ENCODE assay signal across 1 cellular context in the genomic region with DNA sequence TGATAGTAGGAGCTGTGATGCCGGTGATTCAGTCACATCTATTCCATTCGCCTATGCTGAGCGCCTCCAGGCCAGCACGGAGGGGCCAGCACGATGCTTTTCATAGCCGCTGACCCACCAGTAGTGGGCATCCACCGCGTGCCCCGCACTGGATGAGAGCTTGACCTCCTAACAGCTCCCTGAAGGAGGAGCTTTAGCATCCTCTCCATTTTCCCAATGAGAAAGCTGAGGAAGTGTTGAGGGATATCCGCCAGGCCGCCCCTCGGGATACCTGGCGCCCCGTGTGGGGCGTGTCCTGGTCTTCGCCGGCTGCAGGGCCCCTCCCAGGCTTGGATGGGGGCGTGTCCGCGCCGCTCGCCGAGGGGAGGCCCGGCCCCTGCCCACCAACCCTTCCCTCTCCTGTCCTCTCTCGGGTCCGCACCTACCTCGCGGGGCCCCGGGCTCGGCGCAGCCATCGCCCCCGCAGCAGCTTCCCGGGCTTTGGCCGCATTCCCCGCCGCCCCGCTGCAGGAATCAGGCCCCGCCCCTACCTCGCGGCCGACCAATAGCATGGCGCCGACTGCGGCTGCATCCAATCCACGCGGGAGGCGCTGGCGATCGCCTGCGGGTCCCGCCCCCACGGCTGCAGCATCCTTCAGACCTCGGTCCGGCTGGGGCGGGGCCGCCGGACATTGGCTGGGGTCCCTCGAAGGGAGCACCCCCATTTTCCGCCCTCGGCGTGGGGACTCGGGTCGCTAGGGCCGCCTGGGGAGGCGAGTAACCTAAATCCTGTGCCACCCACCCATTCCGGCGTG.
A peak's percentile ranks its signal among the peaks of the same experiment; 100 is the strongest.
TF ChIP-seq lines count a peak whose summit lies in the region.

A gene with protein sequence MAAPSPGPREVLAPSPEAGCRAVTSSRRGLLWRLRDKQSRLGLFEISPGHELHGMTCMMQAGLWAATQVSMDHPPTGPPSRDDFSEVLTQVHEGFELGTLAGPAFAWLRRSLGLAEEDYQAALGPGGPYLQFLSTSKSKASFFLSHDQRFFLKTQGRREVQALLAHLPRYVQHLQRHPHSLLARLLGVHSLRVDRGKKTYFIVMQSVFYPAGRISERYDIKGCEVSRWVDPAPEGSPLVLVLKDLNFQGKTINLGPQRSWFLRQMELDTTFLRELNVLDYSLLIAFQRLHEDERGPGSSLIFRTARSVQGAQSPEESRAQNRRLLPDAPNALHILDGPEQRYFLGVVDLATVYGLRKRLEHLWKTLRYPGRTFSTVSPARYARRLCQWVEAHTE (minus strand): TSS at position 480 of the 794 bp plus-strand sequence. CDS start 25 bp downstream, at position 455.

TF ChIP-seq in K562, 482 proteins besides CTCF, POLR2A, EP300 and RAD21 (continued from another document and continues in another):
- TF ChIP-seq, protein P1, sequence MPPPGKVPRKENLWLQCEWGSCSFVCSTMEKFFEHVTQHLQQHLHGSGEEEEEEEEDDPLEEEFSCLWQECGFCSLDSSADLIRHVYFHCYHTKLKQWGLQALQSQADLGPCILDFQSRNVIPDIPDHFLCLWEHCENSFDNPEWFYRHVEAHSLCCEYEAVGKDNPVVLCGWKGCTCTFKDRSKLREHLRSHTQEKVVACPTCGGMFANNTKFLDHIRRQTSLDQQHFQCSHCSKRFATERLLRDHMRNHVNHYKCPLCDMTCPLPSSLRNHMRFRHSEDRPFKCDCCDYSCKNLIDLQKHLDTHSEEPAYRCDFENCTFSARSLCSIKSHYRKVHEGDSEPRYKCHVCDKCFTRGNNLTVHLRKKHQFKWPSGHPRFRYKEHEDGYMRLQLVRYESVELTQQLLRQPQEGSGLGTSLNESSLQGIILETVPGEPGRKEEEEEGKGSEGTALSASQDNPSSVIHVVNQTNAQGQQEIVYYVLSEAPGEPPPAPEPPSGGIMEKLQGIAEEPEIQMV (tag; conservative IDR thresholded peaks at IDR 0.05; ENCODE audit: low read depth) = peak; percentile 94
- TF ChIP-seq ETS2 (tag; IDR thresholded peaks at IDR 0.05; ENCODE audit: borderline replicate concordance, poor library complexity, severe bottlenecking) = no peak
- no peak for TF ChIP-seq RHOXF2B (CRISPR knock-in tag; conservative IDR thresholded peaks at IDR 0.05)
- TF ChIP-seq ZNF124 (CRISPR knock-in tag; IDR thresholded peaks at IDR 0.05) = no peak
- no peak; the same call in 1 of the 2 replicates for TF ChIP-seq MTA3 (IDR thresholded peaks at IDR 0.05; ENCODE audit: borderline replicate concordance)
- TF ChIP-seq, protein P2, sequence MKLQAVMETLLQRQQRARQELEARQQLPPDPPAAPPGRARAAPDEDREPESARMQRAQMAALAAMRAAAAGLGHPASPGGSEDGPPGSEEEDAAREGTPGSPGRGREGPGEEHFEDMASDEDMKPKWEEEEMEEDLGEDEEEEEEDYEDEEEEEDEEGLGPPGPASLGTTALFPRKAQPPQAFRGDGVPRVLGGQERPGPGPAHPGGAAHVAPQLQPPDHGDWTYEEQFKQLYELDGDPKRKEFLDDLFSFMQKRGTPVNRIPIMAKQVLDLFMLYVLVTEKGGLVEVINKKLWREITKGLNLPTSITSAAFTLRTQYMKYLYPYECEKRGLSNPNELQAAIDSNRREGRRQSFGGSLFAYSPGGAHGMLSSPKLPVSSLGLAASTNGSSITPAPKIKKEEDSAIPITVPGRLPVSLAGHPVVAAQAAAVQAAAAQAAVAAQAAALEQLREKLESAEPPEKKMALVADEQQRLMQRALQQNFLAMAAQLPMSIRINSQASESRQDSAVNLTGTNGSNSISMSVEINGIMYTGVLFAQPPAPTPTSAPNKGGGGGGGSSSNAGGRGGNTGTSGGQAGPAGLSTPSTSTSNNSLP (IDR thresholded peaks at IDR 0.05; ENCODE audit: borderline replicate concordance, low read depth, low read length) = no peak
- TF ChIP-seq, protein P3, sequence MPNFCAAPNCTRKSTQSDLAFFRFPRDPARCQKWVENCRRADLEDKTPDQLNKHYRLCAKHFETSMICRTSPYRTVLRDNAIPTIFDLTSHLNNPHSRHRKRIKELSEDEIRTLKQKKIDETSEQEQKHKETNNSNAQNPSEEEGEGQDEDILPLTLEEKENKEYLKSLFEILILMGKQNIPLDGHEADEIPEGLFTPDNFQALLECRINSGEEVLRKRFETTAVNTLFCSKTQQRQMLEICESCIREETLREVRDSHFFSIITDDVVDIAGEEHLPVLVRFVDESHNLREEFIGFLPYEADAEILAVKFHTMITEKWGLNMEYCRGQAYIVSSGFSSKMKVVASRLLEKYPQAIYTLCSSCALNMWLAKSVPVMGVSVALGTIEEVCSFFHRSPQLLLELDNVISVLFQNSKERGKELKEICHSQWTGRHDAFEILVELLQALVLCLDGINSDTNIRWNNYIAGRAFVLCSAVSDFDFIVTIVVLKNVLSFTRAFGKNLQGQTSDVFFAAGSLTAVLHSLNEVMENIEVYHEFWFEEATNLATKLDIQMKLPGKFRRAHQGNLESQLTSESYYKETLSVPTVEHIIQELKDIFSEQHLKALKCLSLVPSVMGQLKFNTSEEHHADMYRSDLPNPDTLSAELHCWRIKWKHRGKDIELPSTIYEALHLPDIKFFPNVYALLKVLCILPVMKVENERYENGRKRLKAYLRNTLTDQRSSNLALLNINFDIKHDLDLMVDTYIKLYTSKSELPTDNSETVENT (CRISPR knock-in tag; IDR thresholded peaks at IDR 0.05) = peak; percentile 50; the same call in 1 of the 2 replicates
- TF ChIP-seq, protein P4, sequence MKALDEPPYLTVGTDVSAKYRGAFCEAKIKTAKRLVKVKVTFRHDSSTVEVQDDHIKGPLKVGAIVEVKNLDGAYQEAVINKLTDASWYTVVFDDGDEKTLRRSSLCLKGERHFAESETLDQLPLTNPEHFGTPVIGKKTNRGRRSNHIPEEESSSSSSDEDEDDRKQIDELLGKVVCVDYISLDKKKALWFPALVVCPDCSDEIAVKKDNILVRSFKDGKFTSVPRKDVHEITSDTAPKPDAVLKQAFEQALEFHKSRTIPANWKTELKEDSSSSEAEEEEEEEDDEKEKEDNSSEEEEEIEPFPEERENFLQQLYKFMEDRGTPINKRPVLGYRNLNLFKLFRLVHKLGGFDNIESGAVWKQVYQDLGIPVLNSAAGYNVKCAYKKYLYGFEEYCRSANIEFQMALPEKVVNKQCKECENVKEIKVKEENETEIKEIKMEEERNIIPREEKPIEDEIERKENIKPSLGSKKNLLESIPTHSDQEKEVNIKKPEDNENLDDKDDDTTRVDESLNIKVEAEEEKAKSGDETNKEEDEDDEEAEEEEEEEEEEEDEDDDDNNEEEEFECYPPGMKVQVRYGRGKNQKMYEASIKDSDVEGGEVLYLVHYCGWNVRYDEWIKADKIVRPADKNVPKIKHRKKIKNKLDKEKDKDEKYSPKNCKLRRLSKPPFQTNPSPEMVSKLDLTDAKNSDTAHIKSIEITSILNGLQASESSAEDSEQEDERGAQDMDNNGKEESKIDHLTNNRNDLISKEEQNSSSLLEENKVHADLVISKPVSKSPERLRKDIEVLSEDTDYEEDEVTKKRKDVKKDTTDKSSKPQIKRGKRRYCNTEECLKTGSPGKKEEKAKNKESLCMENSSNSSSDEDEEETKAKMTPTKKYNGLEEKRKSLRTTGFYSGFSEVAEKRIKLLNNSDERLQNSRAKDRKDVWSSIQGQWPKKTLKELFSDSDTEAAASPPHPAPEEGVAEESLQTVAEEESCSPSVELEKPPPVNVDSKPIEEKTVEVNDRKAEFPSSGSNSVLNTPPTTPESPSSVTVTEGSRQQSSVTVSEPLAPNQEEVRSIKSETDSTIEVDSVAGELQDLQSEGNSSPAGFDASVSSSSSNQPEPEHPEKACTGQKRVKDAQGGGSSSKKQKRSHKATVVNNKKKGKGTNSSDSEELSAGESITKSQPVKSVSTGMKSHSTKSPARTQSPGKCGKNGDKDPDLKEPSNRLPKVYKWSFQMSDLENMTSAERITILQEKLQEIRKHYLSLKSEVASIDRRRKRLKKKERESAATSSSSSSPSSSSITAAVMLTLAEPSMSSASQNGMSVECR (CRISPR knock-in tag; IDR thresholded peaks at IDR 0.05) = no peak
- TF ChIP-seq SREBF2 (CRISPR knock-in tag; IDR thresholded peaks at IDR 0.05) = no peak
- no peak for TF ChIP-seq MCM2 (IDR thresholded peaks at IDR 0.05; ENCODE audit: low read depth)
- no peak for TF ChIP-seq ZNF561 (CRISPR knock-in tag; conservative IDR thresholded peaks at IDR 0.05)
- no peak for TF ChIP-seq ESRRA (IDR thresholded peaks at IDR 0.05; ENCODE audit: borderline replicate concordance, low read depth)
- TF ChIP-seq, protein P5, sequence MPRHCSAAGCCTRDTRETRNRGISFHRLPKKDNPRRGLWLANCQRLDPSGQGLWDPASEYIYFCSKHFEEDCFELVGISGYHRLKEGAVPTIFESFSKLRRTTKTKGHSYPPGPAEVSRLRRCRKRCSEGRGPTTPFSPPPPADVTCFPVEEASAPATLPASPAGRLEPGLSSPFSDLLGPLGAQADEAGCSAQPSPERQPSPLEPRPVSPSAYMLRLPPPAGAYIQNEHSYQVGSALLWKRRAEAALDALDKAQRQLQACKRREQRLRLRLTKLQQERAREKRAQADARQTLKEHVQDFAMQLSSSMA (CRISPR knock-in tag; IDR thresholded peaks at IDR 0.05) = no peak
- TF ChIP-seq U2AF2 (optimal IDR thresholded peaks at IDR 0.05; ENCODE audit: low read depth, low read length) = no peak
- TF ChIP-seq BACH1 (tag; IDR thresholded peaks at IDR 0.05) = no peak
- no peak for TF ChIP-seq ZNF699 (CRISPR knock-in tag; IDR thresholded peaks at IDR 0.05; ENCODE audit: insufficient replicate concordance)
- no peak for TF ChIP-seq NR2C2 (CRISPR knock-in tag; IDR thresholded peaks at IDR 0.05)
- TF ChIP-seq NR2C2 (tag; IDR thresholded peaks at IDR 0.05) = no peak
- TF ChIP-seq CAMTA2 (CRISPR knock-in tag; conservative IDR thresholded peaks at IDR 0.05) = no peak
- TF ChIP-seq PHB (CRISPR knock-in tag; IDR thresholded peaks at IDR 0.05) = no peak
- no peak for TF ChIP-seq RNF2 (IDR thresholded peaks at IDR 0.05)
- no peak for TF ChIP-seq STAT5A (IDR thresholded peaks at IDR 0.05; ENCODE audit: borderline replicate concordance, low read length)
- TF ChIP-seq, protein P6, sequence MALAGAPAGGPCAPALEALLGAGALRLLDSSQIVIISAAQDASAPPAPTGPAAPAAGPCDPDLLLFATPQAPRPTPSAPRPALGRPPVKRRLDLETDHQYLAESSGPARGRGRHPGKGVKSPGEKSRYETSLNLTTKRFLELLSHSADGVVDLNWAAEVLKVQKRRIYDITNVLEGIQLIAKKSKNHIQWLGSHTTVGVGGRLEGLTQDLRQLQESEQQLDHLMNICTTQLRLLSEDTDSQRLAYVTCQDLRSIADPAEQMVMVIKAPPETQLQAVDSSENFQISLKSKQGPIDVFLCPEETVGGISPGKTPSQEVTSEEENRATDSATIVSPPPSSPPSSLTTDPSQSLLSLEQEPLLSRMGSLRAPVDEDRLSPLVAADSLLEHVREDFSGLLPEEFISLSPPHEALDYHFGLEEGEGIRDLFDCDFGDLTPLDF (CRISPR knock-in tag; IDR thresholded peaks at IDR 0.05) = no peak
- TF ChIP-seq CBX3 (IDR thresholded peaks at IDR 0.05; ENCODE audit: borderline replicate concordance in 1 of 2, low read length in 2 of 2) = no peak
- no peak for TF ChIP-seq GATA2 (CRISPR knock-in tag; IDR thresholded peaks at IDR 0.05)
- TF ChIP-seq, protein P7, sequence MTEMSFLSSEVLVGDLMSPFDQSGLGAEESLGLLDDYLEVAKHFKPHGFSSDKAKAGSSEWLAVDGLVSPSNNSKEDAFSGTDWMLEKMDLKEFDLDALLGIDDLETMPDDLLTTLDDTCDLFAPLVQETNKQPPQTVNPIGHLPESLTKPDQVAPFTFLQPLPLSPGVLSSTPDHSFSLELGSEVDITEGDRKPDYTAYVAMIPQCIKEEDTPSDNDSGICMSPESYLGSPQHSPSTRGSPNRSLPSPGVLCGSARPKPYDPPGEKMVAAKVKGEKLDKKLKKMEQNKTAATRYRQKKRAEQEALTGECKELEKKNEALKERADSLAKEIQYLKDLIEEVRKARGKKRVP (CRISPR knock-in tag; IDR thresholded peaks at IDR 0.05) = no peak
- TF ChIP-seq ZNF184 (CRISPR knock-in tag; IDR thresholded peaks at IDR 0.05) = no peak
- TF ChIP-seq ZNF644 (tag; IDR thresholded peaks at IDR 0.05; ENCODE audit: low read depth) = no peak
- TF ChIP-seq, protein P8, sequence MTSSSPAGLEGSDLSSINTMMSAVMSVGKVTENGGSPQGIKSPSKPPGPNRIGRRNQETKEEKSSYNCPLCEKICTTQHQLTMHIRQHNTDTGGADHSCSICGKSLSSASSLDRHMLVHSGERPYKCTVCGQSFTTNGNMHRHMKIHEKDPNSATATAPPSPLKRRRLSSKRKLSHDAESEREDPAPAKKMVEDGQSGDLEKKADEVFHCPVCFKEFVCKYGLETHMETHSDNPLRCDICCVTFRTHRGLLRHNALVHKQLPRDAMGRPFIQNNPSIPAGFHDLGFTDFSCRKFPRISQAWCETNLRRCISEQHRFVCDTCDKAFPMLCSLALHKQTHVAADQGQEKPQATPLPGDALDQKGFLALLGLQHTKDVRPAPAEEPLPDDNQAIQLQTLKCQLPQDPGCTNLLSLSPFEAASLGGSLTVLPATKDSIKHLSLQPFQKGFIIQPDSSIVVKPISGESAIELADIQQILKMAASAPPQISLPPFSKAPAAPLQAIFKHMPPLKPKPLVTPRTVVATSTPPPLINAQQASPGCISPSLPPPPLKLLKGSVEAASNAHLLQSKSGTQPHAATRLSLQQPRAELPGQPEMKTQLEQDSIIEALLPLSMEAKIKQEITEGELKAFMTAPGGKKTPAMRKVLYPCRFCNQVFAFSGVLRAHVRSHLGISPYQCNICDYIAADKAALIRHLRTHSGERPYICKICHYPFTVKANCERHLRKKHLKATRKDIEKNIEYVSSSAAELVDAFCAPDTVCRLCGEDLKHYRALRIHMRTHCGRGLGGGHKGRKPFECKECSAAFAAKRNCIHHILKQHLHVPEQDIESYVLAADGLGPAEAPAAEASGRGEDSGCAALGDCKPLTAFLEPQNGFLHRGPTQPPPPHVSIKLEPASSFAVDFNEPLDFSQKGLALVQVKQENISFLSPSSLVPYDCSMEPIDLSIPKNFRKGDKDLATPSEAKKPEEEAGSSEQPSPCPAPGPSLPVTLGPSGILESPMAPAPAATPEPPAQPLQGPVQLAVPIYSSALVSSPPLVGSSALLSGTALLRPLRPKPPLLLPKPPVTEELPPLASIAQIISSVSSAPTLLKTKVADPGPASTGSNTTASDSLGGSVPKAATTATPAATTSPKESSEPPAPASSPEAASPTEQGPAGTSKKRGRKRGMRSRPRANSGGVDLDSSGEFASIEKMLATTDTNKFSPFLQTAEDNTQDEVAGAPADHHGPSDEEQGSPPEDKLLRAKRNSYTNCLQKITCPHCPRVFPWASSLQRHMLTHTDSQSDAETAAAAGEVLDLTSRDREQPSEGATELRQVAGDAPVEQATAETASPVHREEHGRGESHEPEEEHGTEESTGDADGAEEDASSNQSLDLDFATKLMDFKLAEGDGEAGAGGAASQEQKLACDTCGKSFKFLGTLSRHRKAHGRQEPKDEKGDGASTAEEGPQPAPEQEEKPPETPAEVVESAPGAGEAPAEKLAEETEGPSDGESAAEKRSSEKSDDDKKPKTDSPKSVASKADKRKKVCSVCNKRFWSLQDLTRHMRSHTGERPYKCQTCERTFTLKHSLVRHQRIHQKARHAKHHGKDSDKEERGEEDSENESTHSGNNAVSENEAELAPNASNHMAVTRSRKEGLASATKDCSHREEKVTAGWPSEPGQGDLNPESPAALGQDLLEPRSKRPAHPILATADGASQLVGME (CRISPR knock-in tag; IDR thresholded peaks at IDR 0.05) = no peak
- peak; percentile 70 for TF ChIP-seq ASH1L (IDR thresholded peaks at IDR 0.05; ENCODE audit: borderline replicate concordance, low read depth, partially characterized antibody)
- TF ChIP-seq DIDO1 (tag; IDR thresholded peaks at IDR 0.05; ENCODE audit: low read depth) = no peak
- TF ChIP-seq HNRNPL (IDR thresholded peaks at IDR 0.05; ENCODE audit: low read depth, low read length) = no peak
- TF ChIP-seq YY1 (IDR thresholded peaks at IDR 0.05; ENCODE audit: borderline replicate concordance in 1 of 3, control insufficient read depth in 1 of 3, extremely low read depth in 1 of 3, insufficient read depth in 3 of 3, insufficient read length in 1 of 3, insufficient replicate concordance in 2 of 3, low read depth in 1 of 3, low read length in 2 of 3) = peak in 1 of 3 experiments; percentile 26
- no peak for TF ChIP-seq NELFE (IDR thresholded peaks at IDR 0.05; ENCODE audit: insufficient read depth, insufficient read length)
